In genomic region chr17:20187049-20187448, GRCh38 we compare ENCODE assay signal across 24 cellular contexts.
DNase-seq lines count a peak whose midpoint lies in the region; ATAC-seq, FAIRE-seq and TF ChIP-seq lines count a peak whose summit lies in the region.
"Had no signal": no experiment of that assay in that cellular context is flagged by ENCODE, and none has a peak within 500 bp of the region (broad histone marks: within the 10 kb centered on the region; RNA-seq: fewer than 3 reads in every experiment).

No MANE protein-coding gene starts in this region.

- TF ChIP-seq POLR2A in H54 (IDR thresholded peaks at IDR 0.05; ENCODE audit: low read depth, low read length), result no peak

- no peak for DNase-seq in H54 (ENCODE audit: insufficient read length, low spot score)
- DNase-seq in fibroblast of peridontal ligament (ENCODE audit: extremely low read depth), result peak; percentile 88
- no peak for DNase-seq in NCI-H748 (lab: John Stamatoyannopoulos, UW; ENCODE audit: unreplicated experiment)
- DNase-seq in NCI-H524 (lab: John Stamatoyannopoulos, UW), result no peak
- DNase-seq: activated CD4-positive, alpha-beta memory T cell treated with anti-CD3 and anti-CD28 coated beads, Interleukin-2, amount 10 ng/mL, durations not matched to agents 7 days and 5 days; activated T-cell treated with anti-CD3 and anti-CD28 coated beads, Interleukin-2, amount 50 U/mL, for 4 hours; DMS 273 treated with DMSO at 0.1 percent for 48 hours; heart right ventricle; left cardiac atrium; NCI-H1048; NCI-H774; nucleus accumbens; Peyer's patch; stimulated activated CD4-positive, alpha-beta T cell treated with anti-CD3 and anti-CD28 coated beads, Interleukin-2, amount 100 ng/mL, for 24 hours; T-cell; testis had no signal

- FAIRE-seq in H54 (lab: Jason Lieb, UNC), result peak; percentile 84
- FAIRE-seq: colon had no signal

- H3K27ac ChIP-seq in angular gyrus (ENCODE audit: low read depth, low read length) (peak overlapping the region; percentile 83), temporal lobe (ENCODE audit: low read depth, low read length) (peak overlapping the region; percentile 92)
- H3K27ac ChIP-seq: BLaER1, heart right ventricle, Peyer's patch, testis, VCaP had no signal

- no peak for ATAC-seq in GM18861 (IDR thresholded peaks at IDR 0.05; ENCODE audit: unreplicated experiment)
- ATAC-seq in HG02981 (IDR thresholded peaks at IDR 0.05; ENCODE audit: unreplicated experiment), result no peak
- ATAC-seq: activated T-cell treated with anti-CD3 and anti-CD28 coated beads, Interleukin-2, amount 50 U/mL, for 4 hours; heart right ventricle; left cardiac atrium; sciatic nerve; T-cell had no signal
